1 cellular context compared by ENCODE assay signal in the genomic region with DNA sequence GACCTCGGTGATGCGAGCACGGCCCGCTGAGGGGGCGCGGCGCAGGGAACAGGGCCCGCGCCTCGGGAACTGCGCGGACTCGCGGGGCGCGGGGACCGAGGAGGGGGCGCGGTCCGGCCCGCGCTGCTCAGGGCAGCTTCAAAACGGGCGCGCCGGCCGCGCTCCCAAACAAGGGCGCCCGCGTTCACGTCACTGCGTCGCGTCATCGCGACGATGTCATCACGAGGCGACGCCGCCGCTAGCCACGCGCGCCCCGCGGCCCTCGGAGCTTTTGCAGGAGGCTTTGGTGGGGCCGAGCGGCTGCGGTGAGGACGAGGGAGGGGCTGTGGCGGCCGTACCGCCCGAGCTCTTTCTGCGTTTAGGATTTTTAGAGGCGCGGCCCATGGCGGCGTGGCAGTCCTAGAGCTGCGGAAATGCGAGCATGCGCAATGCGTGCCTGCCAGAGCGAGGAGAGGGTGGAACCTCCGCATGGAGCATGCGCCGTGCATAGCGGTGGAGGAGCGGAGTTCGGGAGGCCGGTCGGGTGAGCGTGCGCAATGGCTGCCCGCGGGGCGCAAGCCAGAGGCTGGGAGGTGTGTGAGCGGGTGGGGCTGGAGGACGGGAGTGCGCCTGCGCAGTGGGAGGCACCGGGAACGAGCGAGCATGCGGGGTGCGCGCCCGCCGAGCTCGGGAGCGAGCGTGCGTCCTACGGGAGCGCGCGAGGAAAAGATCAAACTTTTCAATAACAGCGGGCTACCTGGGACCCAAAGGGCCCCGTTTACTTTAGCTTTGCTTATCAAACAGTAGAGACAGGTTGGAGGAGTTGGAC.
TF ChIP-seq lines count a peak whose summit lies in the region.

A gene with protein sequence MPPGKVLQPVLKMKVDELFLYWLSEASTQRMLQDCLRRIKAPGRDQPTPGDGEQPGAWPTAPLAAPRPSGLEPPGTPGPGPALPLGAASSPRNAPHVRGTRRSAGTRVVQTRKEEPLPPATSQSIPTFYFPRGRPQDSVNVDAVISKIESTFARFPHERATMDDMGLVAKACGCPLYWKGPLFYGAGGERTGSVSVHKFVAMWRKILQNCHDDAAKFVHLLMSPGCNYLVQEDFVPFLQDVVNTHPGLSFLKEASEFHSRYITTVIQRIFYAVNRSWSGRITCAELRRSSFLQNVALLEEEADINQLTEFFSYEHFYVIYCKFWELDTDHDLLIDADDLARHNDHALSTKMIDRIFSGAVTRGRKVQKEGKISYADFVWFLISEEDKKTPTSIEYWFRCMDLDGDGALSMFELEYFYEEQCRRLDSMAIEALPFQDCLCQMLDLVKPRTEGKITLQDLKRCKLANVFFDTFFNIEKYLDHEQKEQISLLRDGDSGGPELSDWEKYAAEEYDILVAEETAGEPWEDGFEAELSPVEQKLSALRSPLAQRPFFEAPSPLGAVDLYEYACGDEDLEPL (minus strand): TSS at position 140 of the 808 bp plus-strand sequence. CDS start 216 bp downstream, outside the sequence.

TF ChIP-seq in HEK293, 187 proteins besides CTCF, POLR2A, EP300 and RAD21 (continued from another document and continues in another):
- TF ChIP-seq PATZ1 (tag by site-specific recombination; IDR thresholded peaks at IDR 0.05) (peak; percentile 73), GLIS1 (tag by site-specific recombination; IDR thresholded peaks at IDR 0.05) (no peak), ZNF596 (tag by site-specific recombination; IDR thresholded peaks at IDR 0.05) (0 out of 2 replicates have a peak, but pooled peaks have one; percentile 18), TRIM28 (IDR thresholded peaks at IDR 0.05; ENCODE audit: borderline replicate concordance, low read length) (peak; percentile 32; the same call in 1 of the 2 replicates), ZNF169 (tag by site-specific recombination; IDR thresholded peaks at IDR 0.05) (no peak), ZNF785 (tag by site-specific recombination; IDR thresholded peaks at IDR 0.05) (no peak), ZNF670 (tag by site-specific recombination; IDR thresholded peaks at IDR 0.05; ENCODE audit: low read depth) (no peak), ZNF626 (tag by site-specific recombination; IDR thresholded peaks at IDR 0.05) (no peak), SP3 (tag by site-specific recombination; IDR thresholded peaks at IDR 0.05) (peak; percentile 69), ZNF26 (tag by site-specific recombination; IDR thresholded peaks at IDR 0.05) (no peak), ZEB2 (tag by site-specific recombination; IDR thresholded peaks at IDR 0.05) (peak; percentile 80), ZNF24 (tag by site-specific recombination; IDR thresholded peaks at IDR 0.05) (no peak), TCF7L2 (IDR thresholded peaks at IDR 0.05; ENCODE audit: borderline replicate concordance, low read depth, low read length) (no peak), SALL2 (tag by site-specific recombination; IDR thresholded peaks at IDR 0.05; ENCODE audit: borderline replicate concordance) (no peak), ZNF354C (tag by site-specific recombination; IDR thresholded peaks at IDR 0.05; ENCODE audit: borderline replicate concordance, low read depth) (no peak), SCRT1 (tag by site-specific recombination; IDR thresholded peaks at IDR 0.05; ENCODE audit: borderline replicate concordance) (no peak), ZNF302 (tag by site-specific recombination; IDR thresholded peaks at IDR 0.05; ENCODE audit: low read depth) (no peak), ZNF140 (tag by site-specific recombination; IDR thresholded peaks at IDR 0.05) (no peak), ZNF274 (IDR thresholded peaks at IDR 0.05; ENCODE audit: low read length) (no peak), ZNF274 (tag by site-specific recombination; IDR thresholded peaks at IDR 0.05; ENCODE audit: borderline replicate concordance) (no peak), ZBTB21 (tag by site-specific recombination; IDR thresholded peaks at IDR 0.05) (peak; percentile 98), ZNF777 (tag by site-specific recombination; IDR thresholded peaks at IDR 0.05; ENCODE audit: borderline replicate concordance) (no peak), KLF10 (tag by site-specific recombination; IDR thresholded peaks at IDR 0.05) (peak; percentile 86), ZNF37A (tag by site-specific recombination; IDR thresholded peaks at IDR 0.05) (no peak), ZNF747 (tag by site-specific recombination; IDR thresholded peaks at IDR 0.05) (no peak), ZNF585B (tag by site-specific recombination; IDR thresholded peaks at IDR 0.05) (no peak), ZNF76 (tag by site-specific recombination; IDR thresholded peaks at IDR 0.05; ENCODE audit: borderline replicate concordance, low read depth) (peak; percentile 77; the same call in 1 of the 2 replicates), ZBTB10 (tag by site-specific recombination; IDR thresholded peaks at IDR 0.05) (peak; percentile 94), ZNF521 (tag by site-specific recombination; IDR thresholded peaks at IDR 0.05) (no peak), ZNF530 (tag by site-specific recombination; IDR thresholded peaks at IDR 0.05; ENCODE audit: low read depth) (no peak)
- TF ChIP-seq, protein P1, sequence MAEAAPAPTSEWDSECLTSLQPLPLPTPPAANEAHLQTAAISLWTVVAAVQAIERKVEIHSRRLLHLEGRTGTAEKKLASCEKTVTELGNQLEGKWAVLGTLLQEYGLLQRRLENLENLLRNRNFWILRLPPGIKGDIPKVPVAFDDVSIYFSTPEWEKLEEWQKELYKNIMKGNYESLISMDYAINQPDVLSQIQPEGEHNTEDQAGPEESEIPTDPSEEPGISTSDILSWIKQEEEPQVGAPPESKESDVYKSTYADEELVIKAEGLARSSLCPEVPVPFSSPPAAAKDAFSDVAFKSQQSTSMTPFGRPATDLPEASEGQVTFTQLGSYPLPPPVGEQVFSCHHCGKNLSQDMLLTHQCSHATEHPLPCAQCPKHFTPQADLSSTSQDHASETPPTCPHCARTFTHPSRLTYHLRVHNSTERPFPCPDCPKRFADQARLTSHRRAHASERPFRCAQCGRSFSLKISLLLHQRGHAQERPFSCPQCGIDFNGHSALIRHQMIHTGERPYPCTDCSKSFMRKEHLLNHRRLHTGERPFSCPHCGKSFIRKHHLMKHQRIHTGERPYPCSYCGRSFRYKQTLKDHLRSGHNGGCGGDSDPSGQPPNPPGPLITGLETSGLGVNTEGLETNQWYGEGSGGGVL (tag by site-specific recombination; IDR thresholded peaks at IDR 0.05), result no peak
- TF ChIP-seq, protein P2, sequence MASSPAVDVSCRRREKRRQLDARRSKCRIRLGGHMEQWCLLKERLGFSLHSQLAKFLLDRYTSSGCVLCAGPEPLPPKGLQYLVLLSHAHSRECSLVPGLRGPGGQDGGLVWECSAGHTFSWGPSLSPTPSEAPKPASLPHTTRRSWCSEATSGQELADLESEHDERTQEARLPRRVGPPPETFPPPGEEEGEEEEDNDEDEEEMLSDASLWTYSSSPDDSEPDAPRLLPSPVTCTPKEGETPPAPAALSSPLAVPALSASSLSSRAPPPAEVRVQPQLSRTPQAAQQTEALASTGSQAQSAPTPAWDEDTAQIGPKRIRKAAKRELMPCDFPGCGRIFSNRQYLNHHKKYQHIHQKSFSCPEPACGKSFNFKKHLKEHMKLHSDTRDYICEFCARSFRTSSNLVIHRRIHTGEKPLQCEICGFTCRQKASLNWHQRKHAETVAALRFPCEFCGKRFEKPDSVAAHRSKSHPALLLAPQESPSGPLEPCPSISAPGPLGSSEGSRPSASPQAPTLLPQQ (tag by site-specific recombination; IDR thresholded peaks at IDR 0.05), result peak; percentile 70
- TF ChIP-seq, protein P3, sequence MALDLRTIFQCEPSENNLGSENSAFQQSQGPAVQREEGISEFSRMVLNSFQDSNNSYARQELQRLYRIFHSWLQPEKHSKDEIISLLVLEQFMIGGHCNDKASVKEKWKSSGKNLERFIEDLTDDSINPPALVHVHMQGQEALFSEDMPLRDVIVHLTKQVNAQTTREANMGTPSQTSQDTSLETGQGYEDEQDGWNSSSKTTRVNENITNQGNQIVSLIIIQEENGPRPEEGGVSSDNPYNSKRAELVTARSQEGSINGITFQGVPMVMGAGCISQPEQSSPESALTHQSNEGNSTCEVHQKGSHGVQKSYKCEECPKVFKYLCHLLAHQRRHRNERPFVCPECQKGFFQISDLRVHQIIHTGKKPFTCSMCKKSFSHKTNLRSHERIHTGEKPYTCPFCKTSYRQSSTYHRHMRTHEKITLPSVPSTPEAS (tag by site-specific recombination; IDR thresholded peaks at IDR 0.05), result no peak
- TF ChIP-seq, protein P4, sequence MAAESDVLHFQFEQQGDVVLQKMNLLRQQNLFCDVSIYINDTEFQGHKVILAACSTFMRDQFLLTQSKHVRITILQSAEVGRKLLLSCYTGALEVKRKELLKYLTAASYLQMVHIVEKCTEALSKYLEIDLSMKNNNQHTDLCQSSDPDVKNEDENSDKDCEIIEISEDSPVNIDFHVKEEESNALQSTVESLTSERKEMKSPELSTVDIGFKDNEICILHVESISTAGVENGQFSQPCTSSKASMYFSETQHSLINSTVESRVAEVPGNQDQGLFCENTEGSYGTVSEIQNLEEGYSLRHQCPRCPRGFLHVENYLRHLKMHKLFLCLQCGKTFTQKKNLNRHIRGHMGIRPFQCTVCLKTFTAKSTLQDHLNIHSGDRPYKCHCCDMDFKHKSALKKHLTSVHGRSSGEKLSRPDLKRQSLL (tag by site-specific recombination; IDR thresholded peaks at IDR 0.05), result peak; percentile 61; the same call in 1 of the 2 replicates
